In the genomic region with DNA sequence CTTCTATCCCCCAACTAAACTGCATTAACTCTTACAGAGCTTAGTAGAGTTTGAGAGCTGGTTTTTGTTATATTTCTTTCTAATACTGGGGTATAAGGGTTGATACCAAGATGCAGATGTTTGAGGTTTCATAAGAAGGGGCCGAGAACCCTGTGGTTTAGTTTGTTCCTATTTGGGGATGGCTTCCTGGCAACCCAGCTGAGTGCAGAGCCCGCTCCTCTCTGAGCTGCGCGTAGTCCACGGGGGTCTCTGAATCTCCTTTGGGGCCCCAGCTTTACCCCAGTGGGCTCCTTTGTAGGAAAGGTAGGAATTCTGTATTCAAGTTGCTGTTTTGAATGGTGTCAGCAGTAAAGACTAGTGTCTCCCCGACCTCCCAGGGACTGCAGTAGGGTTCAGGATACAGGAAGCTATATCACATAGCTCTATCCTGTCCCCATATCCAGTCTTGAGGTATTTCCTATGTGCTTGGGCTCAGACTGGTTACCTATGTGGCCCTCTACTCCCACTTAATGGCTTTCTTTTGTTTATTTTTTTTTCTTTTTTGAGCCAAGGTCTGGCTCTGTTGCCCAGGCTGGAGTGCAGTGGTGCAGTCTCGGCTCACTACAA, we compare ENCODE assay signal across 12 cellular contexts. TPM values are rescaled to one million over a fixed set of nuclear protein-coding genes. Genes with fewer than 3 reads are reported as not detected.
DNase-seq lines count a peak whose midpoint lies in the region; ATAC-seq and TF ChIP-seq lines count a peak whose summit lies in the region.
"Had no signal": no experiment of that assay in that cellular context is flagged by ENCODE, and none has a peak within 500 bp of the region (broad histone marks: within the 10 kb centered on the region; RNA-seq: fewer than 3 reads in every experiment).

No MANE protein-coding gene starts in this region.

- POLR2A ChIA-PET in CD4-positive, alpha-beta T cell (lab: Charles Lee), result interaction anchor here (1.7 kb wide), 1 partner anchor 34 kb away, joined by 6 read pairs; no protein-coding TSS in a partner anchor

- no peak for TF ChIP-seq CTCF in CD4-positive, alpha-beta T cell (IDR thresholded peaks at IDR 0.05)
- no peak for TF ChIP-seq CTCF in chondrocyte (IDR thresholded peaks at IDR 0.05)

- H3K27ac Mint-ChIP-seq in CD4-positive, alpha-beta T cell, result no peak overlapping the region
- peak overlapping the region; percentile 17 for H3K27ac Mint-ChIP-seq in chondrocyte (ENCODE audit: unreplicated experiment)

- H3K9me3 Mint-ChIP-seq in CD4-positive, alpha-beta T cell, result no peaks in the 10 kb centered on the region
- peaks cover 13% of the 10 kb centered on the region for H3K9me3 Mint-ChIP-seq in chondrocyte (ENCODE audit: low read depth)

- no peaks in the 10 kb centered on the region for H3K36me3 Mint-ChIP-seq in CD4-positive, alpha-beta T cell (ENCODE audit: low read depth)
- peaks cover 5% of the 10 kb centered on the region for H3K36me3 Mint-ChIP-seq in chondrocyte (ENCODE audit: low read depth)

- peaks cover 55% of the 10 kb centered on the region for H3K4me1 Mint-ChIP-seq in CD4-positive, alpha-beta T cell (ENCODE audit: low read depth)
- peaks cover 38% of the 10 kb centered on the region for H3K4me1 Mint-ChIP-seq in chondrocyte (ENCODE audit: low read depth)

- no peaks in the 10 kb centered on the region for H3K27me3 ChIP-seq in CD4-positive, alpha-beta T cell (ENCODE audit: control insufficient read depth, insufficient read depth, low read length)
- H3K27me3 ChIP-seq: vagina had no signal

- H3K4me3 Mint-ChIP-seq in CD4-positive, alpha-beta T cell, result no peak overlapping the region
- H3K4me3 Mint-ChIP-seq in chondrocyte (ENCODE audit: unreplicated experiment), result no peak overlapping the region

- no peaks in the 10 kb centered on the region for H3K27me3 Mint-ChIP-seq in CD4-positive, alpha-beta T cell
- H3K27me3 Mint-ChIP-seq in chondrocyte (ENCODE audit: low read depth), result peaks cover 3% of the 10 kb centered on the region

- H3K27ac ChIP-seq in CD4-positive, alpha-beta T cell (ENCODE audit: low read depth, low read length), result no peak overlapping the region
- H3K27ac ChIP-seq: vagina had no signal

- H3K9me3 ChIP-seq in CD4-positive, alpha-beta T cell (ENCODE audit: control insufficient read depth, low read length), result no peaks in the 10 kb centered on the region
- H3K9me3 ChIP-seq: vagina had no signal

- no peak for DNase-seq in CD4-positive, alpha-beta T cell
- DNase-seq in chondrocyte (ENCODE audit: low spot score) (no peak), RKO (ENCODE audit: low spot score) (no peak), A172 (ENCODE audit: low spot score) (no peak), HuH-7 (ENCODE audit: low spot score) (no peak), NCI-H345 (lab: John Stamatoyannopoulos, UW) (no peak)
- DNase-seq: DMS53, hippocampal formation, small intestine had no signal

- peak; percentile 32 for ATAC-seq in CD4-positive, alpha-beta T cell (ENCODE audit: poor library complexity)
- peak; percentile 52 for ATAC-seq in GM19328 (IDR thresholded peaks at IDR 0.05; ENCODE audit: unreplicated experiment)
- ATAC-seq in HG03108 (IDR thresholded peaks at IDR 0.05; ENCODE audit: unreplicated experiment), result peak; percentile 67

- CTCF ChIA-PET in CD4-positive, alpha-beta T cell (lab: Charles Lee), result no interaction called here

- intact Hi-C loops in CD4-positive, alpha-beta T cell (cut with DNase I, micrococcal nuclease), result no loop called here

RNA-seq across cellular contexts. Expression of a gene that starts 25.4 kb away (rescaled TPM):
- 1 to 10 TPM; 5.2 to 5.3 TPM for total RNA-seq in CD4-positive, alpha-beta T cell
- total RNA-seq in chondrocyte, result 0.67 to 1.4 TPM (median 0.72 TPM) in 3 replicates
- 0.07 and 0.29 TPM in 2 replicates for total RNA-seq in A172 (2014; rRNA removed; shearing (Covaris generic))
